Comparison of ENCODE assay signal across 8 cellular contexts in the genomic region with DNA sequence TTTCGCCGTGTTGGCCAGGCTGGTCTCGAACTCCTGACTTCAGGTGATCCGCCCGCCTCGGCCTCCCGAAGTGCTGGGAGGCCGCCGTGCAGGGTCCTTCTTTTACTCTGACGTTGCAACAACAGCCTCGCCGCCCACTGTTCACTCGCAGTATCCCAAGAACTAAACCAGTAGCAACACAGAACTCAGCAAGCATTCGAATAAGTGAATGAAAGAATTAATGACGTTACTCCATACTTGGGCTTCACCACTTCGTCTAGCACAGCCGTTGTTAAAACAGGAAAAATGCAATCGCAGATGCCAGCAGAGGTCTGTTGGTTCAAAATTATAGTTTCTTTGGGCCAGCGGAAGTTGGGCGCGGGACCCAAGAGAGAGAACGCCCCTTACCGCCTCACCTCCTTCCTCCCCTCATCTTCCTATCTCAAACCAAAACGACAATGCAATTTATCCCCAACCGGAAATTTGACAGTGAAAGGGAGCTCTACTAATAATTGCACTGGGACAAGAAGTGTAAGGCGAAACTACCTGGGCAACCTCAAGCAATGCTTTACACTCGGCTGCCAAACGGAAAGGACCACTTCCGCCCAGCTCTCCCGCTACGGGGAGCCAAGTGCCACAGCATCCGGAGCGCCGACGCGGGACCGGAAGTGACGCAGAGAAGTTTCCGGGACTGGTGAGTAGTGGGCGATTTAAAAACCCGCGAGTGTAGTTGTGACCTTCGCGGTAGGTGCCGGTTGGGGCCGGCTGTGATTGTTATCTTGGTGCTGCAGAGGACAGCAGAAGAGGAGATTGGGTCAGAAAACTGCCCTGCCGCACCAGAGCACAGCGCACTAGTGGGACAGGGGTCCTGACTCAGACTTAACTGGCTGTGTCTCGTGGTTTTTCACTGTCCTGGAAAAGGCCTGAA. TPM values are rescaled to one million over a fixed set of nuclear protein-coding genes. Genes with fewer than 3 reads are reported as not detected.
DNase-seq lines count a peak whose midpoint lies in the region; ATAC-seq and TF ChIP-seq lines count a peak whose summit lies in the region.

A gene with protein sequence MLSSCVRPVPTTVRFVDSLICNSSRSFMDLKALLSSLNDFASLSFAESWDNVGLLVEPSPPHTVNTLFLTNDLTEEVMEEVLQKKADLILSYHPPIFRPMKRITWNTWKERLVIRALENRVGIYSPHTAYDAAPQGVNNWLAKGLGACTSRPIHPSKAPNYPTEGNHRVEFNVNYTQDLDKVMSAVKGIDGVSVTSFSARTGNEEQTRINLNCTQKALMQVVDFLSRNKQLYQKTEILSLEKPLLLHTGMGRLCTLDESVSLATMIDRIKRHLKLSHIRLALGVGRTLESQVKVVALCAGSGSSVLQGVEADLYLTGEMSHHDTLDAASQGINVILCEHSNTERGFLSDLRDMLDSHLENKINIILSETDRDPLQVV (plus strand): TSS at position 653 of the 907 bp plus-strand sequence. CDS start 2,573 bp downstream, outside the sequence.
A gene (minus strand): TSS at position 359 of the 907 bp plus-strand sequence. CDS start 1,462 bp downstream, outside the sequence.

- H3K36me3 Mint-ChIP-seq in activated naive CD4-positive, alpha-beta T cell treated with anti-CD3 and anti-CD28 coated beads, Interleukin-2, amount 50 U/mL, for 24 hours: peaks cover 8% of the 10 kb centered on the region

- peak within 1 kb of the TSS; percentile 83 for H3K27ac ChIP-seq in temporal lobe (ENCODE audit: low read depth, low read length)

- peak within 1 kb of the TSS; percentile 99 for H3K27ac Mint-ChIP-seq in activated naive CD4-positive, alpha-beta T cell treated with anti-CD3 and anti-CD28 coated beads, Interleukin-2, amount 50 U/mL, for 24 hours

- ATAC-seq in HG02588 (IDR thresholded peaks at IDR 0.05; ENCODE audit: unreplicated experiment): peak; percentile 84
- ATAC-seq in SK-N-SH treated with all-trans-retinoic acid at 6 μM for 48 hours: peak; percentile 88

- DNase-seq in GM04504 (ENCODE audit: low read depth): peak; percentile 93
- peak; percentile 93 for DNase-seq in NCI-H1092 (lab: John Stamatoyannopoulos, UW)
- DNase-seq in globus pallidus (ENCODE audit: low spot score): peak; percentile 92
- peak; percentile 91 for DNase-seq in occipital lobe (lab: John Stamatoyannopoulos, UW)

- H3K9me3 Mint-ChIP-seq in activated naive CD4-positive, alpha-beta T cell treated with anti-CD3 and anti-CD28 coated beads, Interleukin-2, amount 50 U/mL, for 24 hours: no peaks in the 10 kb centered on the region

- peaks cover 51% of the 10 kb centered on the region for H3K4me1 Mint-ChIP-seq in activated naive CD4-positive, alpha-beta T cell treated with anti-CD3 and anti-CD28 coated beads, Interleukin-2, amount 50 U/mL, for 24 hours

- peak within 1 kb of the TSS; percentile 97 for H3K4me3 Mint-ChIP-seq in activated naive CD4-positive, alpha-beta T cell treated with anti-CD3 and anti-CD28 coated beads, Interleukin-2, amount 50 U/mL, for 24 hours

- no peaks in the 10 kb centered on the region for H3K27me3 Mint-ChIP-seq in activated naive CD4-positive, alpha-beta T cell treated with anti-CD3 and anti-CD28 coated beads, Interleukin-2, amount 50 U/mL, for 24 hours

TF ChIP-seq in SK-N-SH treated with all-trans-retinoic acid at 6 μM for 48 hours, 23 proteins besides CTCF, POLR2A, EP300 and RAD21:
- no peak for TF ChIP-seq RARB (CRISPR knock-in tag; IDR thresholded peaks at IDR 0.05)
- TF ChIP-seq ZFP30 (CRISPR knock-in tag; IDR thresholded peaks at IDR 0.05): no peak
- no peak for TF ChIP-seq TOX (CRISPR knock-in tag; IDR thresholded peaks at IDR 0.05; ENCODE audit: borderline replicate concordance)
- 0 out of 2 replicates have a peak, but pooled peaks have one; percentile 16 for TF ChIP-seq ZFP3 (CRISPR knock-in tag; IDR thresholded peaks at IDR 0.05)
- TF ChIP-seq CSDC2 (CRISPR knock-in tag; IDR thresholded peaks at IDR 0.05): peak; percentile 41; the same call in 1 of the 2 replicates
- no peak for TF ChIP-seq ARNTL (CRISPR knock-in tag; IDR thresholded peaks at IDR 0.05; ENCODE audit: borderline replicate concordance, low read depth)
- no peak for TF ChIP-seq GLIS3 (CRISPR knock-in tag; IDR thresholded peaks at IDR 0.05)

RNA-seq across cellular contexts. Expression of the first gene that starts in this region (rescaled TPM):
- total RNA-seq in occipital lobe (34.9 TPM), temporal lobe (22.9 TPM)

RNA-seq across cellular contexts. Expression of the second gene that starts in this region (rescaled TPM):
- total RNA-seq in occipital lobe: 47.4 TPM
- 33.2 TPM for total RNA-seq in temporal lobe

Comparison
In these comparisons a context has a peak if more than half of its experiments do, and no peak if none do; other contexts are left out.
1. Peak in every context shown above with its lines: DNase-seq, ATAC-seq and H3K27ac ChIP-seq.